ENCODE assay signal across 28 cellular contexts in genomic region chr19:41987141-41987860, GRCh38. TPM values are rescaled to one million over a fixed set of nuclear protein-coding genes. Genes with fewer than 3 reads are reported as not detected.
"Had no signal": no experiment of that assay in that cellular context is flagged by ENCODE, and none has a peak within 500 bp of the region (broad histone marks: within the 10 kb centered on the region; RNA-seq: fewer than 3 reads in every experiment).

No MANE protein-coding gene starts in this region.

- ATAC-seq: foreskin keratinocyte; heart left ventricle; left colon; left ventricle myocardium superior; naive thymus-derived CD4-positive, alpha-beta T cell; sciatic nerve had no signal

- H3K4me3 ChIP-seq: colonic mucosa, heart left ventricle, lung, neural progenitor cell, skin epidermis, suprapubic skin, thyroid gland had no signal

- H3K4me3 Mint-ChIP-seq: endodermal cell, neural progenitor cell, type B pancreatic cell had no signal

- H3K36me3 Mint-ChIP-seq: neural progenitor cell, type B pancreatic cell had no signal

- DNase-seq: colonic mucosa; dermis blood vessel endothelial cell; effector CD4-positive, alpha-beta T cell; endodermal cell; erythroblast; foreskin keratinocyte; heart left ventricle; hippocampal formation; left colon; left ventricle myocardium superior; mesenchymal stem cell; naive thymus-derived CD4-positive, alpha-beta T cell; occipital lobe; stimulated activated CD4-positive, alpha-beta T cell treated with anti-CD3 and anti-CD28 coated beads, Interleukin-2, amount 100 ng/mL, for 24 hours; stimulated activated CD4-positive, alpha-beta T cell treated with anti-CD3 and anti-CD28 coated beads, Interleukin-4, amount 100 ng/mL, for 4 hours; stimulated activated naive CD4-positive, alpha-beta T cell; thyroid gland had no signal

- FAIRE-seq: endothelial cell of umbilical vein, urothelium cell line had no signal

- H3K27me3 ChIP-seq: colonic mucosa, thyroid gland had no signal

- H3K9me3 Mint-ChIP-seq: endodermal cell, neural progenitor cell, type B pancreatic cell had no signal

- H3K4me1 ChIP-seq: colonic mucosa, foreskin keratinocyte, neural progenitor cell, suprapubic skin, thyroid gland had no signal

- H3K4me1 Mint-ChIP-seq: endodermal cell, neural progenitor cell had no signal

- H3K27ac ChIP-seq: colonic mucosa, foreskin keratinocyte, heart left ventricle, neural progenitor cell, skin epidermis, suprapubic skin, thyroid gland had no signal

- H3K36me3 ChIP-seq: colonic mucosa, neural progenitor cell, suprapubic skin, thyroid gland had no signal

- H3K27ac Mint-ChIP-seq: endodermal cell; naive thymus-derived CD4-positive, alpha-beta T cell; neural progenitor cell; type B pancreatic cell had no signal

- H3K9ac ChIP-seq: neural progenitor cell had no signal

- H3K9me3 ChIP-seq: colonic mucosa, heart left ventricle, suprapubic skin, thyroid gland had no signal

- H3K4me2 ChIP-seq: neural progenitor cell had no signal

- H2AFZ ChIP-seq: neural progenitor cell had no signal

RNA-seq across cellular contexts. Expression of gene ATP1A3, which starts 6.7 kb away (rescaled TPM):
- total RNA-seq: kidney epithelial cell, suprapubic skin had no signal
- polyA plus RNA-seq: endothelial cell of umbilical vein had no signal

RNA-seq across cellular contexts. Expression of gene ERFL, which starts 59.1 kb away (rescaled TPM):
- total RNA-seq: cerebellum, dermis blood vessel endothelial cell, endothelial cell of umbilical vein, foreskin keratinocyte, kidney epithelial cell, left ventricle myocardium superior, occipital lobe, pulmonary artery endothelial cell had no signal
- polyA plus RNA-seq: endothelial cell of umbilical vein; heart left ventricle; naive thymus-derived CD4-positive, alpha-beta T cell had no signal
